23 cellular contexts compared by ENCODE assay signal in the genomic region with DNA sequence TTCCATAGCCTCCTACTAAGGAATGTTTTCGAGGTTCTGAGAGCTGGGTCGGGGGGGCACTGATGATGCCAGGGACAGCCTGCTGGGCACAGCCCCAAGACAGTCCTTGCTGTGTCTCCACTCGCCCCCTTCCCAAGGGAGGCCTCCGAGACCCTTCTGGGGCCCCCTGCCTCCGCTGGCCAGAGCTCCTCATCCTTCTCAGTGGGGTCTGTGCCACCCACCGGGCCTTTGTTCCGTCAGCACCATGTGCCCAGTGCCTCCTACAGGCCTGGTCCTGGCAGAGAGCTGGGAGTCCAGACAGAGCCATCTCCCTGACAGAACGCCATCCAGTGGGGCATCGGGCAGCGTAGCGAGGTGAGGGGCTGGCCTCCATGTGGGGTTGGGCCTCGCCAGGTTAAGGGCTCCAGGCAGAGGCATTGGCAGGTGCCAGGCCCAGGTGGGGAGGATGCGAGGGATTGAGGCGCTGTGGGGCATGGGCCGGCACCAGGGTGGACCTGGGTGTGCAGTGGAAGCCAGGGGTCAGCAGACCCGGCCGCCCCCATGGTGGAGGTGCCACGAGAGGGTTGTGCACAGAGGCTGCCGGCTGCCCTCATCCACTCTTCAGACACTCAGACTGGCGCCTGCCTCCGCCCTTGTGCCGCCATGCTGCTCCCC. TPM values are rescaled to one million over a fixed set of nuclear protein-coding genes. Genes with fewer than 3 reads are reported as not detected.
DNase-seq lines count a peak whose midpoint lies in the region; FAIRE-seq and TF ChIP-seq lines count a peak whose summit lies in the region.
"Had no signal": no experiment of that assay in that cellular context is flagged by ENCODE, and none has a peak within 500 bp of the region (broad histone marks: within the 10 kb centered on the region; RNA-seq: fewer than 3 reads in every experiment).

No MANE protein-coding gene starts in this region.

- DNase-seq in activated naive CD4-positive, alpha-beta T cell treated with anti-CD3 and anti-CD28 coated beads, Interleukin-2, amount 50 U/mL, for 16 hours: no peak
- DNase-seq in kidney: peak; percentile 71
- DNase-seq in spleen: peak; percentile 71
- no peak for DNase-seq in Kasumi-1 (lab: John Stamatoyannopoulos, UW)
- DNase-seq in RCC 7860 (ENCODE audit: low spot score): no peak
- DNase-seq in GM19239 (ENCODE audit: insufficient read length, low spot score): no peak
- DNase-seq: activated CD4-positive, alpha-beta T cell treated with anti-CD3 and anti-CD28 coated beads for 4 hours; activated gamma-delta T cell; cerebellar nuclear complex; effector CD4-positive, alpha-beta T cell; GM23248; KBM-7; NCI-H187 treated with DMSO at 0.1 percent for 48 hours; NCI-H2227 treated with DMSO at 0.1 percent for 48 hours; NCI-H82; occipital lobe; OCI-M1; SIG-M5 had no signal

- H3K4me1 ChIP-seq in kidney (ENCODE audit: control insufficient read depth in 1 of 2, insufficient read depth in 1 of 2, low read depth in 1 of 2, low read length in 2 of 2) (peaks cover 6 to 16% of the 10 kb centered on the region in 2 donors), spleen (peaks cover 33 to 100% (median 73%) of the 10 kb centered on the region in 6 donors)
- H3K4me1 ChIP-seq: A549 had no signal

- H3K4me1 Mint-ChIP-seq in activated naive CD4-positive, alpha-beta T cell treated with anti-CD3 and anti-CD28 coated beads, Interleukin-2, amount 50 U/mL, for 24 hours: peaks cover 51% of the 10 kb centered on the region
- H3K4me1 Mint-ChIP-seq in IgD-negative memory B cell: peaks cover 21 to 25% (median 21%) of the 10 kb centered on the region in 3 donors

- intact Hi-C loops in kidney (cut with DNase I) (no loop called here), spleen (cut with DNase I; ENCODE audit: low total_unique reads) (no loop called here)

- H3K27me3 ChIP-seq in spleen (replicated peaks in 1 of 7): no peaks in the 10 kb centered on the region
- H3K27me3 ChIP-seq: ascending aorta had no signal

- no peak for TF ChIP-seq CTCF in kidney (IDR thresholded peaks at IDR 0.05; ENCODE audit: borderline replicate concordance, extremely low read depth, insufficient read depth)
- TF ChIP-seq CTCF in spleen (IDR thresholded peaks at IDR 0.05 in 8 of 11, conservative IDR thresholded peaks at IDR 0.05 in 3 of 11): no peak

- H3K9me3 Mint-ChIP-seq in activated naive CD4-positive, alpha-beta T cell treated with anti-CD3 and anti-CD28 coated beads, Interleukin-2, amount 50 U/mL, for 24 hours: no peaks in the 10 kb centered on the region
- no peaks in the 10 kb centered on the region for H3K9me3 Mint-ChIP-seq in IgD-negative memory B cell

- H3K36me3 ChIP-seq in kidney (ENCODE audit: control insufficient read depth in 1 of 2, insufficient read depth in 2 of 2, low read length in 2 of 2) (peaks cover 0 to 15% of the 10 kb centered on the region in 2 donors), spleen (peaks cover 6 to 100% (median 88%) of the 10 kb centered on the region in 6 donors)

- H3K9me3 ChIP-seq in kidney (ENCODE audit: control insufficient read depth in 1 of 2, low read length in 2 of 2) (no peaks in the 10 kb centered on the region), spleen (no peaks in the 10 kb centered on the region)
- H3K9me3 ChIP-seq: A549, ascending aorta had no signal

- H3K27me3 Mint-ChIP-seq in activated naive CD4-positive, alpha-beta T cell treated with anti-CD3 and anti-CD28 coated beads, Interleukin-2, amount 50 U/mL, for 24 hours: no peaks in the 10 kb centered on the region
- H3K27me3 Mint-ChIP-seq in IgD-negative memory B cell: peaks cover 4% of the 10 kb centered on the region

- H3K4me3 Mint-ChIP-seq in activated naive CD4-positive, alpha-beta T cell treated with anti-CD3 and anti-CD28 coated beads, Interleukin-2, amount 50 U/mL, for 24 hours: no peak overlapping the region
- peak overlapping the region in 3 of 4 donors; percentile 70 to 85 (median 82) for H3K4me3 Mint-ChIP-seq in IgD-negative memory B cell

- H3K27ac Mint-ChIP-seq in activated naive CD4-positive, alpha-beta T cell treated with anti-CD3 and anti-CD28 coated beads, Interleukin-2, amount 50 U/mL, for 24 hours: peak overlapping the region; percentile 65
- H3K27ac Mint-ChIP-seq in IgD-negative memory B cell: peak overlapping the region; percentile 53 to 98 (median 97)

- no peak for FAIRE-seq in kidney (lab: Jason Lieb, UNC)
- FAIRE-seq in RCC 7860 (lab: Jason Lieb, UNC): no peak
- FAIRE-seq in GM19239 (lab: Jason Lieb, UNC): no peak
- FAIRE-seq: A549, frontal cortex had no signal

- no peak for TF ChIP-seq POLR2A in spleen (IDR thresholded peaks at IDR 0.05)

- peaks cover 5% of the 10 kb centered on the region for H3K36me3 Mint-ChIP-seq in activated naive CD4-positive, alpha-beta T cell treated with anti-CD3 and anti-CD28 coated beads, Interleukin-2, amount 50 U/mL, for 24 hours
- peaks cover 15% of the 10 kb centered on the region for H3K36me3 Mint-ChIP-seq in IgD-negative memory B cell

- H3K27ac ChIP-seq in kidney (ENCODE audit: low read depth in 2 of 2, low read length in 2 of 2) (no peak overlapping the region), spleen (peak overlapping the region in 1 of 8 donors; percentile 14)
- H3K27ac ChIP-seq: A549, ascending aorta, GM23248 had no signal

- no peak overlapping the region for H3K9ac ChIP-seq in kidney (ENCODE audit: low read length in 2 of 2)
- H3K9ac ChIP-seq: GM23248 had no signal

- no peak overlapping the region for H3K4me3 ChIP-seq in kidney (ENCODE audit: low read length in 2 of 2)
- no peak overlapping the region for H3K4me3 ChIP-seq in spleen
- H3K4me3 ChIP-seq: A549, ascending aorta, GM23248 had no signal

- 93 to 96% (median 95%) methylated on average over 18 to 22 of the region's 22 CpGs for WGBS in spleen, 5 donors

RNA-seq across cellular contexts. Expression of a gene that starts 13.3 kb away (rescaled TPM):
- polyA plus RNA-seq in IgD-negative memory B cell (39.2 TPM), kidney (ENCODE audit: insufficient read depth, low read depth, low replicate concordance) (18.0 TPM), spleen (10 to 100 TPM; 48.6 to 87.8 (median 81.2) TPM)
- total RNA-seq in kidney (16.8 TPM), spleen (100 to 1,000 TPM in 1 of 7 donors, 10 to 100 TPM in 6; 49.2 to 120 (median 61.6) TPM)

RNA-seq across cellular contexts. Expression of a gene that starts 53.5 kb away (rescaled TPM):
- polyA plus RNA-seq in IgD-negative memory B cell (38.6 TPM), kidney (ENCODE audit: insufficient read depth, low read depth, low replicate concordance) (26.3 TPM), spleen (10 to 100 TPM; 16.2 to 20.2 (median 16.7) TPM)
- total RNA-seq in kidney (19.5 TPM), spleen (10 to 100 TPM; 22.0 to 41.3 (median 24.2) TPM)

Comparison
In these comparisons a context has a peak if more than half of its experiments do, and no peak if none do; other contexts are left out.
1. DNase-seq: peak in kidney (single experiment) and spleen (single experiment); none in activated naive CD4-positive, alpha-beta T cell treated with anti-CD3 and anti-CD28 coated beads, Interleukin-2, amount 50 U/mL, for 16 hours (single experiment), Kasumi-1 (0 of 2), RCC 7860 (single experiment) and GM19239 (single experiment).